In the genomic region with DNA sequence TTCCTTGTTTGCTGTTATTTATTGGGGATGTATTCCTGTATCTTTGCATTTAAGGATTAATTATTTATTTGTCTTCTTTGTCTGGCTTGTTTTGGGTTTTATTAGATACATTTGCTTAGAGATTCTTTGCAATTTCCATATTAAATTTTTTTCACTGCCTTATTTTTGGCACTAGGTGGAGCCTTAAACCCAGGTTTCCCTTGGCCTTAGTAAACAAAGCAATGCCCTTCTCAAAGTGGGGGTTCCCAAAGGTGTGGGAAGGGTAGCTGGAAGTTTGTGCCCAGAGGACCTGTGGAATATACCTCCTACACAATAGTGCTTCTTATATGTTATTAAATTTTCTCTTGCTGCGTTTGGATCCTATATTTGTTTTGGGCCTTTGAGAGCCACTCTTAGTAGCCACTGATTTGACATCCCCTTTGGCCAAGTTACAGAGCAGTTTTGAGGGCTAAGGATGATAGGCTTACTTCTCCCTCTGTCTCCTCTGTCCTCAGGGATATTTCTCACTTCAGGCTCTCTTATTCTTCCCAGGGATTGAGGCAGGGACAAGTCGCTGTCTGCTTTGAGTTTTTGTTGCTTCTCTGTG, we compare ENCODE assay signal across 8 cellular contexts.
A peak's percentile ranks its signal among the peaks of the same experiment; 100 is the strongest.
DNase-seq lines count a peak whose midpoint lies in the region; ATAC-seq and TF ChIP-seq lines count a peak whose summit lies in the region.

No MANE protein-coding gene starts in this region.

- no peak overlapping the region for H3K4me3 Mint-ChIP-seq in progenitor cell of endocrine pancreas (ENCODE audit: low read depth)

- H3K27me3 Mint-ChIP-seq in progenitor cell of endocrine pancreas: no peaks in the 10 kb centered on the region

- DNase-seq in DMS53 (lab: John Stamatoyannopoulos, UW): peak; percentile 65
- peak; percentile 6 for DNase-seq in HFF-Myc (ENCODE audit: extremely low read depth, low read depth)
- peak; percentile 39 for DNase-seq in RPMI7951 (ENCODE audit: low read depth)
- peak; percentile 34 for DNase-seq in fibroblast of mammary gland (ENCODE audit: low read depth)
- no peak for DNase-seq in progenitor cell of endocrine pancreas (ENCODE audit: low spot score, unreplicated experiment)
- DNase-seq in stimulated activated CD8-positive, alpha-beta memory T cell treated with anti-CD3 and anti-CD28 coated beads, Interleukin-4, amount 100 ng/mL, for 48 hours: no peak
- no peak for DNase-seq in middle frontal gyrus (ENCODE audit: extremely low spot score, low spot score)

- no peaks in the 10 kb centered on the region for H3K4me1 Mint-ChIP-seq in progenitor cell of endocrine pancreas (ENCODE audit: low read depth)

- H3K9me3 Mint-ChIP-seq in progenitor cell of endocrine pancreas (ENCODE audit: low read depth): no peaks in the 10 kb centered on the region

- H3K36me3 Mint-ChIP-seq in progenitor cell of endocrine pancreas (ENCODE audit: insufficient read depth): no peaks in the 10 kb centered on the region

- H3K4me3 ChIP-seq in HFF-Myc (replicated peaks; ENCODE audit: low read depth, low read length) (no peak overlapping the region), fibroblast of mammary gland (ENCODE audit: control insufficient read depth, low read depth, low read length) (no peak overlapping the region)

- TF ChIP-seq CTCF in HFF-Myc (IDR thresholded peaks at IDR 0.05; ENCODE audit: low read depth, low read length, missing control alignments) (peak; percentile 62), fibroblast of mammary gland (conservative IDR thresholded peaks at IDR 0.05; ENCODE audit: control insufficient read depth, insufficient read depth, low read depth, low read length) (peak; percentile 79), progenitor cell of endocrine pancreas (IDR thresholded peaks at IDR 0.05; ENCODE audit: unreplicated experiment) (peak; percentile 76)

- ATAC-seq in HG03565 (IDR thresholded peaks at IDR 0.05; ENCODE audit: unreplicated experiment): no peak

- H3K27ac Mint-ChIP-seq in progenitor cell of endocrine pancreas: no peak overlapping the region

Comparison
In these comparisons a context has a peak if more than half of its experiments do, and no peak if none do; other contexts are left out.
1. DNase-seq: peak in DMS53 (single experiment), HFF-Myc (single experiment), RPMI7951 (single experiment) and fibroblast of mammary gland (single experiment); none in progenitor cell of endocrine pancreas (single experiment), stimulated activated CD8-positive, alpha-beta memory T cell treated with anti-CD3 and anti-CD28 coated beads, Interleukin-4, amount 100 ng/mL, for 48 hours (single experiment) and middle frontal gyrus (single experiment).
2. Peak in every context shown above with its lines, with median percentiles within 50 percentile points of each other: CTCF ChIP-seq.